8 cellular contexts compared by ENCODE assay signal in genomic region chr16:50245417-50246298, GRCh38. TPM values are rescaled to one million over a fixed set of nuclear protein-coding genes. Genes with fewer than 3 reads are reported as not detected.
DNase-seq lines count a peak whose midpoint lies in the region; ATAC-seq and TF ChIP-seq lines count a peak whose summit lies in the region.

No MANE protein-coding gene starts in this region.

- ATAC-seq in HG02623 (IDR thresholded peaks at IDR 0.05; ENCODE audit: unreplicated experiment) (peak; percentile 54), upper lobe of left lung (ENCODE audit: low FRiP score in 2 of 2) (peak; percentile 50 to 88)
- ATAC-seq in activated T-cell treated with anti-CD3 and anti-CD28 coated beads, Interleukin-2, amount 50 U/mL, for 4 hours: peak; percentile 83 to 84

- peak overlapping the region; percentile 80 for H3K4me3 Mint-ChIP-seq in activated T-cell treated with anti-CD3 and anti-CD28 coated beads, Interleukin-2, amount 50 U/mL, for 4 hours
- H3K4me3 Mint-ChIP-seq in neural progenitor cell: peak overlapping the region; percentile 70

- no peak for TF ChIP-seq EP300 in upper lobe of left lung (IDR thresholded peaks at IDR 0.05)

- H3K9me3 ChIP-seq in neural progenitor cell (ENCODE audit: low read depth) (no peaks in the 10 kb centered on the region), upper lobe of left lung (no peaks in the 10 kb centered on the region)

- peaks cover 12% of the 10 kb centered on the region for H3K4me1 Mint-ChIP-seq in activated T-cell treated with anti-CD3 and anti-CD28 coated beads, Interleukin-2, amount 50 U/mL, for 4 hours (ENCODE audit: low read depth)
- H3K4me1 Mint-ChIP-seq in neural progenitor cell: peaks cover 12% of the 10 kb centered on the region

- H3K4me1 ChIP-seq in neural progenitor cell (peaks cover 16% of the 10 kb centered on the region), upper lobe of left lung (peaks cover 16 to 42% (median 26%) of the 10 kb centered on the region in 4 donors)

- H3K27me3 ChIP-seq in neural progenitor cell (peaks cover 44% of the 10 kb centered on the region), upper lobe of left lung (no peaks in the 10 kb centered on the region)

- DNase-seq in NCI-H1417 (lab: John Stamatoyannopoulos, UW) (peak; percentile 4 to 23 (median 21)), NCI-H1417 treated with DMSO at 0.1 percent for 48 hours (lab: John Stamatoyannopoulos, UW) (no peak), NCI-H510A (lab: John Stamatoyannopoulos, UW) (peak; percentile 27), fibroblast of the aortic adventitia (ENCODE audit: low read depth) (peak; percentile 78), neural progenitor cell (ENCODE audit: low spot score) (peak; percentile 60), upper lobe of left lung (peak; percentile 69 to 92)
- peak; percentile 64 for DNase-seq in activated T-cell treated with anti-CD3 and anti-CD28 coated beads, Interleukin-2, amount 50 U/mL, for 4 hours

- TF ChIP-seq CTCF in fibroblast of the aortic adventitia (IDR thresholded peaks at IDR 0.05; ENCODE audit: insufficient read depth, low read length): no peak
- TF ChIP-seq CTCF in neural progenitor cell (IDR thresholded peaks at IDR 0.05): no peak
- TF ChIP-seq CTCF in upper lobe of left lung (IDR thresholded peaks at IDR 0.05): peak in 5 of 6 experiments; percentile 23 to 75 (median 31)

- H3K9ac ChIP-seq in neural progenitor cell: no peak overlapping the region

- no peaks in the 10 kb centered on the region for H4K20me1 ChIP-seq in neural progenitor cell (ENCODE audit: low read depth)

- peaks cover 38% of the 10 kb centered on the region for H3F3A ChIP-seq in neural progenitor cell (ENCODE audit: low read depth)

- H3K36me3 ChIP-seq in neural progenitor cell: no peaks in the 10 kb centered on the region
- no peaks in the 10 kb centered on the region for H3K36me3 ChIP-seq in upper lobe of left lung

- no peaks in the 10 kb centered on the region for H3K9me3 Mint-ChIP-seq in activated T-cell treated with anti-CD3 and anti-CD28 coated beads, Interleukin-2, amount 50 U/mL, for 4 hours
- no peaks in the 10 kb centered on the region for H3K9me3 Mint-ChIP-seq in neural progenitor cell

- H3K4me2 ChIP-seq in neural progenitor cell: peak overlapping the region; percentile 92

- no peaks in the 10 kb centered on the region for H3K36me3 Mint-ChIP-seq in activated T-cell treated with anti-CD3 and anti-CD28 coated beads, Interleukin-2, amount 50 U/mL, for 4 hours (ENCODE audit: insufficient read depth)
- no peaks in the 10 kb centered on the region for H3K36me3 Mint-ChIP-seq in neural progenitor cell

- peak in 1 of 4 donors; percentile 19 for TF ChIP-seq POLR2A in upper lobe of left lung (IDR thresholded peaks at IDR 0.05)

- H3K79me2 ChIP-seq in neural progenitor cell (ENCODE audit: low read depth): no peaks in the 10 kb centered on the region

- H3K4me3 ChIP-seq in fibroblast of the aortic adventitia (ENCODE audit: low read depth, low read length) (peak overlapping the region; percentile 70), neural progenitor cell (peak overlapping the region; percentile 59), upper lobe of left lung (peak overlapping the region; percentile 64 to 80 (median 73))

- no peak overlapping the region for H3K27ac ChIP-seq in neural progenitor cell
- H3K27ac ChIP-seq in upper lobe of left lung: peak overlapping the region in 3 of 4 donors; percentile 48 to 84 (median 83)

- peak overlapping the region; percentile 75 for H2AFZ ChIP-seq in neural progenitor cell (replicated peaks)

- H3K27me3 Mint-ChIP-seq in activated T-cell treated with anti-CD3 and anti-CD28 coated beads, Interleukin-2, amount 50 U/mL, for 4 hours (ENCODE audit: low read depth): no peaks in the 10 kb centered on the region
- H3K27me3 Mint-ChIP-seq in neural progenitor cell (ENCODE audit: insufficient read depth, low read depth): peaks cover 16% of the 10 kb centered on the region

- no peak overlapping the region for H3K27ac Mint-ChIP-seq in neural progenitor cell

- WGBS in upper lobe of left lung, 2 donors: 1 to 22% methylated on average over 2 to 28 of the region's 74 CpGs

RNA-seq across cellular contexts. Expression of gene ADCY7, which starts 20.7 kb away (rescaled TPM):
- total RNA-seq in activated T-cell treated with anti-CD3 and anti-CD28 coated beads, Interleukin-2, amount 50 U/mL, for 4 hours: 10 to 100 TPM; 61.7 to 77.6 (median 70.7) TPM
- total RNA-seq in fibroblast of the aortic adventitia (ENCODE audit: low replicate concordance): 7.4 and 26.0 TPM in 2 replicates
- 2.5 and 13.2 TPM in 2 replicates for total RNA-seq in neural progenitor cell (ENCODE audit: low replicate concordance)
- 100 to 1,000 TPM in 3 of 6 donors, 10 to 100 TPM in 3; 46.9 to 177 (median 101) TPM for total RNA-seq in upper lobe of left lung

Comparison
In these comparisons a context has a peak if more than half of its experiments do, and no peak if none do; other contexts are left out.
1. CTCF ChIP-seq: peak in upper lobe of left lung (5 of 6); none in fibroblast of the aortic adventitia (single experiment) and neural progenitor cell (single experiment).
2. Peak in every context shown above with its lines, with median percentiles within 50 percentile points of each other: ATAC-seq and H3K4me3 ChIP-seq.